In genomic region chr15:37109952-37110630, GRCh38 we compare ENCODE assay signal across 9 cellular contexts. TPM values are rescaled to one million over a fixed set of nuclear protein-coding genes. Genes with fewer than 3 reads are reported as not detected.
DNase-seq lines count a peak whose midpoint lies in the region; ATAC-seq and TF ChIP-seq lines count a peak whose summit lies in the region.
"Had no signal": no experiment of that assay in that cellular context is flagged by ENCODE, and none has a peak within 500 bp of the region (broad histone marks: within the 10 kb centered on the region; RNA-seq: fewer than 3 reads in every experiment).

No MANE protein-coding gene starts in this region.

- peak overlapping the region; percentile 40 to 55 for H3K4me3 ChIP-seq in cardiac fibroblast (replicated peaks in 1 of 2; ENCODE audit: low read depth in 2 of 2, low read length in 2 of 2)
- H3K4me3 ChIP-seq: SJCRH30 had no signal

- TF ChIP-seq CTCF in cardiac fibroblast (IDR thresholded peaks at IDR 0.05; ENCODE audit: low read depth, low read length), result no peak

- ATAC-seq in left colon (peak; percentile 34), HG02571 (IDR thresholded peaks at IDR 0.05; ENCODE audit: unreplicated experiment) (no peak)

- H3K9me3 Mint-ChIP-seq in IgD-negative memory B cell, result peaks cover 2 to 18% (median 6%) of the 10 kb centered on the region in 3 donors

- no peaks in the 10 kb centered on the region for H3K36me3 Mint-ChIP-seq in IgD-negative memory B cell

- intact Hi-C loops in left colon (cut with DNase I, micrococcal nuclease), result loop anchor here (10.0 kb wide), 1 partner anchor 225 kb away; no protein-coding TSS in a partner anchor

- peak overlapping the region in 2 of 4 donors; percentile 41 to 67 for H3K4me3 Mint-ChIP-seq in IgD-negative memory B cell

- H3K4me1 Mint-ChIP-seq in IgD-negative memory B cell, result peaks cover 0 to 10% (median 7%) of the 10 kb centered on the region in 3 donors

- peak overlapping the region in 2 of 3 donors; percentile 50 to 63 for H3K27ac Mint-ChIP-seq in IgD-negative memory B cell

- peaks cover 66% of the 10 kb centered on the region for H3K27me3 Mint-ChIP-seq in IgD-negative memory B cell

- DNase-seq in cardiac fibroblast (ENCODE audit: low read depth in 2 of 2) (peak; percentile 47 to 77), left colon (no peak), superior temporal gyrus (ENCODE audit: extremely low spot score) (peak; percentile 41), NCI-H748 treated with DMSO at 0.1 percent for 48 hours (lab: John Stamatoyannopoulos, UW) (no peak), NCI-H1694 (lab: John Stamatoyannopoulos, UW) (no peak)
- DNase-seq in stimulated activated CD8-positive, alpha-beta memory T cell treated with anti-CD3 and anti-CD28 coated beads, Interleukin-4, amount 100 ng/mL, for 48 hours, result no peak
- DNase-seq: SJCRH30 had no signal

RNA-seq across cellular contexts. Expression of gene MEIS2, which starts 9.7 kb away (rescaled TPM):
- not detected for polyA plus RNA-seq in IgD-negative memory B cell
- 10 to 100 TPM in 1 of 2 donors, 1 to 10 TPM in 1; 3.1 to 11.3 TPM for total RNA-seq in left colon

Comparison
In these comparisons a context has a peak if more than half of its experiments do, and no peak if none do; other contexts are left out.
1. DNase-seq: peak in cardiac fibroblast (2 of 2) and superior temporal gyrus (single experiment); none in left colon (0 of 2), stimulated activated CD8-positive, alpha-beta memory T cell treated with anti-CD3 and anti-CD28 coated beads, Interleukin-4, amount 100 ng/mL, for 48 hours (single experiment), NCI-H748 treated with DMSO at 0.1 percent for 48 hours (single experiment) and NCI-H1694 (single experiment).